ENCODE assay signal across 8 cellular contexts in the genomic region with DNA sequence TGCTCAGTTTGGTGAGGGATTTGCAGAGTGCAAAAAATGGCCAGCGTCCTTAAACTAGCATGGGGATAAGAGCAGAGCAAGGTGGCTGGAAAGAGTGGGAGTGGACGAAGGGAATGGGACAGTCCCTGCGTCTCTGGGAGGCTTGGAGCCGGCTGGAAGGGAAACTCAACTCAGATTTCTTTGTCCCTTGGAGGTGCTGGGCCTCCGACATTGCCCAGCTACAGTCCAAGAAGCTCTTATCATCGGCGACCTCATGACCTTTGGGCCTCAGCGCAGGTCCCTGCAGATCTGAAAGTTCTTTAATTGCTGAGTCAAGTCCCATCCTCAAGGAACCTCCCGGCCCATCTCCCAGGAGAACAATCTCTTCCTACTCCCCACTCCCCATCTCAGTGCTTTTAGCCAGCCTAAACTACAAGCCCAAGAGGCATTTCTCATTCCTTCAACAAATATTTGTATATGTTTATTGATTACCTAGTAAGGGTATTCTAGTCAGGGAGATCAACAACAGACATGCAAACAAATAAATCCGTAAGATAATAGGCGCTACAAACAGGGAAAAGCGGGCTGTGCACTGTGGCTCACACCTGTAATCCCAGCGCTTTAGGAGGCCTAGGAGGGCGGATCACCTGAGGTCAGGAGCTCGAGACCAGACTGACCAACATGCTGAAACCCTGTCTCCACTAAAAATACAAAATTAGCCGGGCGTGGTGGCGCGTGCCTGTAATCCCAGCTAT. TPM values are rescaled to one million over a fixed set of nuclear protein-coding genes. Genes with fewer than 3 reads are reported as not detected.
A peak's percentile ranks its signal among the peaks of the same experiment; 100 is the strongest.
DNase-seq lines count a peak whose midpoint lies in the region; ATAC-seq and TF ChIP-seq lines count a peak whose summit lies in the region.

No MANE protein-coding gene starts in this region.

- no peaks in the 10 kb centered on the region for H3K9me3 ChIP-seq in effector memory CD4-positive, alpha-beta T cell (ENCODE audit: control insufficient read depth, low read length)

- no peaks in the 10 kb centered on the region for H3K36me3 ChIP-seq in effector memory CD4-positive, alpha-beta T cell (ENCODE audit: control insufficient read depth, insufficient read depth, low read length)

- H3K27ac ChIP-seq in effector memory CD4-positive, alpha-beta T cell (ENCODE audit: insufficient read depth, low read length, poor library complexity, severe bottlenecking), result peak overlapping the region; percentile 81

- H3K27ac Mint-ChIP-seq in CD14-positive monocyte, result peak overlapping the region in 5 of 7 donors; percentile 33 to 95 (median 85)
- H3K27ac Mint-ChIP-seq in neural crest cell (ENCODE audit: unreplicated experiment), result peak overlapping the region; percentile 99

- H3K4me3 Mint-ChIP-seq in CD14-positive monocyte (peak overlapping the region; percentile 91 to 96), neural crest cell (peak overlapping the region; percentile 92)

- no peak for DNase-seq in CD14-positive monocyte (ENCODE audit: low spot score)
- no peak for DNase-seq in NB4 (ENCODE audit: low read depth)
- DNase-seq in effector memory CD4-positive, alpha-beta T cell, result no peak
- no peak for DNase-seq in neural crest cell (ENCODE audit: low read depth, low spot score)
- no peak for DNase-seq in UCSD-AML1 (lab: John Stamatoyannopoulos, UW; ENCODE audit: unreplicated experiment)
- DNase-seq in NCI-H1694 treated with DMSO at 0.1 percent for 48 hours (lab: John Stamatoyannopoulos, UW), result no peak
- no peak for DNase-seq in NCI-H1048 (lab: John Stamatoyannopoulos, UW)

- intact Hi-C loops in CD14-positive monocyte (cut with micrococcal nuclease), result loop anchor here in 1 of 2 donors (1.0 kb wide), 1 partner anchor 8 kb away; no protein-coding TSS in a partner anchor

- H3K27me3 ChIP-seq in effector memory CD4-positive, alpha-beta T cell (replicated peaks; ENCODE audit: control insufficient read depth, insufficient read depth, low read length, poor library complexity, severe bottlenecking), result no peaks in the 10 kb centered on the region

- peaks cover 44% of the 10 kb centered on the region for H3K4me1 Mint-ChIP-seq in CD14-positive monocyte
- H3K4me1 Mint-ChIP-seq in neural crest cell, result peaks cover 54% of the 10 kb centered on the region

- no peak for ATAC-seq in HG02610 (IDR thresholded peaks at IDR 0.05; ENCODE audit: unreplicated experiment)

- TF ChIP-seq POLR2A in NB4 (IDR thresholded peaks at IDR 0.05; ENCODE audit: extremely low read depth, insufficient read length), result no peak

- H3K27me3 Mint-ChIP-seq in CD14-positive monocyte (ENCODE audit: low read depth in 3 of 3) (peaks cover 2 to 5% (median 5%) of the 10 kb centered on the region in 3 donors), neural crest cell (ENCODE audit: low read depth) (peaks cover 11% of the 10 kb centered on the region)

- H3K9me3 Mint-ChIP-seq in CD14-positive monocyte, result no peaks in the 10 kb centered on the region
- H3K9me3 Mint-ChIP-seq in neural crest cell, result no peaks in the 10 kb centered on the region

- no peaks in the 10 kb centered on the region for H3K36me3 Mint-ChIP-seq in CD14-positive monocyte
- H3K36me3 Mint-ChIP-seq in neural crest cell (ENCODE audit: low read depth), result no peaks in the 10 kb centered on the region

- no peak for TF ChIP-seq CTCF in CD14-positive monocyte (IDR thresholded peaks at IDR 0.05)
- no peak for TF ChIP-seq CTCF in NB4 (IDR thresholded peaks at IDR 0.05; ENCODE audit: low read depth, low read length)
- no peak for TF ChIP-seq CTCF in neural crest cell (conservative IDR thresholded peaks at IDR 0.05)

- peak overlapping the region; percentile 64 for H3K4me3 ChIP-seq in NB4 (ENCODE audit: low read depth, low read length)
- peak overlapping the region; percentile 61 for H3K4me3 ChIP-seq in effector memory CD4-positive, alpha-beta T cell (ENCODE audit: insufficient read depth, low read depth, low read length, poor library complexity, severe bottlenecking)

- H3K4me1 ChIP-seq in effector memory CD4-positive, alpha-beta T cell (ENCODE audit: control insufficient read depth, insufficient read depth, low read length, poor library complexity, severe bottlenecking), result peaks cover 31% of the 10 kb centered on the region

RNA-seq across cellular contexts. Expression of gene TMEM107, which starts 1.0 kb away (rescaled TPM):
- polyA plus RNA-seq in CD14-positive monocyte, result 10 to 100 TPM; 31.4 to 37.4 TPM
- 41.4 and 45.7 TPM in 2 replicates for total RNA-seq in neural crest cell

RNA-seq across cellular contexts. Expression of gene BORCS6, which starts 12.8 kb away (rescaled TPM):
- polyA plus RNA-seq in CD14-positive monocyte, result 10 to 100 TPM; 13.9 to 14.1 TPM
- total RNA-seq in neural crest cell, result 5.5 and 5.6 TPM in 2 replicates

RNA-seq across cellular contexts. Expression of gene VAMP2, which starts 14.4 kb away (rescaled TPM):
- polyA plus RNA-seq in CD14-positive monocyte, result 10 to 100 TPM; 10.2 to 14.5 TPM
- total RNA-seq in neural crest cell, result 47.2 and 49.7 TPM in 2 replicates

RNA-seq across cellular contexts. Expression of gene PER1, which starts 25.0 kb away (rescaled TPM):
- polyA plus RNA-seq in CD14-positive monocyte, result 1 to 10 TPM; 5.6 to 9.6 TPM
- 38.3 and 51.6 TPM in 2 replicates for total RNA-seq in neural crest cell

RNA-seq across cellular contexts. Expression of gene AURKB, which starts 33.2 kb away (rescaled TPM):
- polyA plus RNA-seq in CD14-positive monocyte, result under 1 TPM; 0.38 to 0.79 TPM
- 176 and 186 TPM in 2 replicates for total RNA-seq in neural crest cell
